In the genomic region with DNA sequence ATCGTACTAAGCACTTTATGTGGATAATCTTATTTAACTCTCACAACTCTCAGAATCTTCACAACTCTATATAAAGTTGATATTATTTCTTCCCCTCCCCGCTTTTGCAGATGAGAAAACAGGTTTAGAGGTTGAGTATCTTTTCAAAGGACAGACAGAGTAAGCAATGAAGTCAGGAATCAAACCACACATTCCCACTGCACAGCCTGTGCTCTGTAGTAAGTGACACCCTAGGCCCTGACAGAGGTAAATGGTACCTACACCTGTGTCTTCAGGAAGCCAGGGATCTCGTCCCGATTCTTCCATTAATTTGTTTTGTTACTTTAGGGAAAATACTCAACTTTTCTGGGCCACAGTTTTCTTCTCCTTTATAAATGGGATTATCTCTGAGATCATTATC, we compare ENCODE assay signal across 1 cellular context.
TF ChIP-seq lines count a peak whose summit lies in the region.

No MANE protein-coding gene starts in this region.

TF ChIP-seq in IMR-90, 13 proteins besides CTCF, POLR2A, EP300 and RAD21:
- TF ChIP-seq BHLHE40 (IDR thresholded peaks at IDR 0.05; ENCODE audit: low read depth, low read length): no peak
- TF ChIP-seq MAZ (IDR thresholded peaks at IDR 0.05; ENCODE audit: borderline replicate concordance, low read depth, low read length): no peak
- no peak for TF ChIP-seq CEBPB (IDR thresholded peaks at IDR 0.05; ENCODE audit: low read depth, low read length)
- no peak for TF ChIP-seq RCOR1 (IDR thresholded peaks at IDR 0.05; ENCODE audit: insufficient replicate concordance, low read length)
- TF ChIP-seq NFE2L2 (IDR thresholded peaks at IDR 0.05; ENCODE audit: low read depth, low read length): no peak
- TF ChIP-seq RFX5 (IDR thresholded peaks at IDR 0.05; ENCODE audit: low read depth, low read length): no peak
- no peak for TF ChIP-seq MXI1 (IDR thresholded peaks at IDR 0.05; ENCODE audit: borderline replicate concordance, low read depth, low read length)
- no peak for TF ChIP-seq MAFK (IDR thresholded peaks at IDR 0.05; ENCODE audit: low read depth, low read length)
- no peak for TF ChIP-seq CHD1 (IDR thresholded peaks at IDR 0.05; ENCODE audit: low read depth, low read length)
- TF ChIP-seq, protein P1, sequence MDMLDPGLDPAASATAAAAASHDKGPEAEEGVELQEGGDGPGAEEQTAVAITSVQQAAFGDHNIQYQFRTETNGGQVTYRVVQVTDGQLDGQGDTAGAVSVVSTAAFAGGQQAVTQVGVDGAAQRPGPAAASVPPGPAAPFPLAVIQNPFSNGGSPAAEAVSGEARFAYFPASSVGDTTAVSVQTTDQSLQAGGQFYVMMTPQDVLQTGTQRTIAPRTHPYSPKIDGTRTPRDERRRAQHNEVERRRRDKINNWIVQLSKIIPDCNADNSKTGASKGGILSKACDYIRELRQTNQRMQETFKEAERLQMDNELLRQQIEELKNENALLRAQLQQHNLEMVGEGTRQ (IDR thresholded peaks at IDR 0.05; ENCODE audit: low read depth, low read length): no peak
- TF ChIP-seq, protein P2, sequence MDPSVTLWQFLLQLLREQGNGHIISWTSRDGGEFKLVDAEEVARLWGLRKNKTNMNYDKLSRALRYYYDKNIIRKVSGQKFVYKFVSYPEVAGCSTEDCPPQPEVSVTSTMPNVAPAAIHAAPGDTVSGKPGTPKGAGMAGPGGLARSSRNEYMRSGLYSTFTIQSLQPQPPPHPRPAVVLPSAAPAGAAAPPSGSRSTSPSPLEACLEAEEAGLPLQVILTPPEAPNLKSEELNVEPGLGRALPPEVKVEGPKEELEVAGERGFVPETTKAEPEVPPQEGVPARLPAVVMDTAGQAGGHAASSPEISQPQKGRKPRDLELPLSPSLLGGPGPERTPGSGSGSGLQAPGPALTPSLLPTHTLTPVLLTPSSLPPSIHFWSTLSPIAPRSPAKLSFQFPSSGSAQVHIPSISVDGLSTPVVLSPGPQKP (IDR thresholded peaks at IDR 0.05; ENCODE audit: borderline replicate concordance, low read depth, low read length): no peak
- TF ChIP-seq FOS (IDR thresholded peaks at IDR 0.05; ENCODE audit: low read depth, low read length): no peak
